30 cellular contexts compared by ENCODE assay signal in genomic region chr10:111875760-111876159, GRCh38.
"Had no signal": no experiment of that assay in that cellular context is flagged by ENCODE, and none has a peak within 500 bp of the region (broad histone marks: within the 10 kb centered on the region; RNA-seq: fewer than 3 reads in every experiment).

No MANE protein-coding gene starts in this region.

- H3K4me3 ChIP-seq: coronary artery, dorsolateral prefrontal cortex, left lung, lower lobe of right lung, neural progenitor cell, smooth muscle cell, suprapubic skin, tibial artery had no signal

- H3K27ac Mint-ChIP-seq: activated CD4-positive, alpha-beta memory T cell treated with anti-CD3 and anti-CD28 coated beads for 36 hours; activated CD4-positive, alpha-beta T cell treated with anti-CD3 and anti-CD28 coated beads, Interleukin-2, amount 10 ng/mL, durations not matched to agents 24 days and 14 days; activated naive CD4-positive, alpha-beta T cell treated with anti-CD3 and anti-CD28 coated beads, Interleukin-2, amount 50 U/mL, for 24 hours; activated naive CD8-positive, alpha-beta T cell treated with anti-CD3 and anti-CD28 coated beads, Interleukin-2, amount 50 U/mL, for 24 hours; immature natural killer cell; natural killer cell; neural progenitor cell; T-helper 1 cell treated with Interleukin-12 subunit alpha and Interleukin-12 subunit beta and Interleukin-4 antibody, amounts not matched to agents 30 μg/mL and 1 μg/mL, for 36 hours had no signal

- H3K4me1 Mint-ChIP-seq: activated CD4-positive, alpha-beta T cell treated with anti-CD3 and anti-CD28 coated beads, Interleukin-2, amount 10 ng/mL, durations not matched to agents 24 days and 14 days; activated naive CD4-positive, alpha-beta T cell treated with anti-CD3 and anti-CD28 coated beads, Interleukin-2, amount 50 U/mL, for 24 hours; activated naive CD8-positive, alpha-beta T cell treated with anti-CD3 and anti-CD28 coated beads, Interleukin-2, amount 50 U/mL, for 24 hours; brain; immature natural killer cell; natural killer cell; neural progenitor cell had no signal

- H3K27me3 ChIP-seq: left lung, neural progenitor cell, suprapubic skin, tibial artery had no signal

- H3K36me3 Mint-ChIP-seq: activated CD4-positive, alpha-beta memory T cell treated with anti-CD3 and anti-CD28 coated beads for 36 hours; activated naive CD4-positive, alpha-beta T cell treated with anti-CD3 and anti-CD28 coated beads, Interleukin-2, amount 50 U/mL, for 24 hours; brain; immature natural killer cell; natural killer cell; neural progenitor cell had no signal

- ATAC-seq: activated naive CD8-positive, alpha-beta T cell treated with anti-CD3 and anti-CD28 coated beads, Interleukin-2, amount 50 U/mL, for 24 hours; left lung; lower lobe of right lung; natural killer cell; sciatic nerve had no signal

- H3K9me3 Mint-ChIP-seq: activated naive CD4-positive, alpha-beta T cell treated with anti-CD3 and anti-CD28 coated beads, Interleukin-2, amount 50 U/mL, for 24 hours had no signal

- H3K9me3 ChIP-seq: lower lobe of right lung, suprapubic skin, tibial artery had no signal

- H3K36me3 ChIP-seq: left lung, lower lobe of right lung, neural progenitor cell, suprapubic skin, tibial artery had no signal

- H3K9ac ChIP-seq: neural progenitor cell had no signal

- H3K4me1 ChIP-seq: left lung, lower lobe of right lung, neural progenitor cell, suprapubic skin, tibial artery had no signal

- DNase-seq: activated CD4-positive, alpha-beta memory T cell treated with anti-CD3 and anti-CD28 coated beads for 36 hours; activated CD4-positive, alpha-beta T cell treated with anti-CD3 and anti-CD28 coated beads, Interleukin-2, amount 10 ng/mL, durations not matched to agents 24 days and 14 days; activated CD4-positive, CD25-positive, alpha-beta regulatory T cell treated with anti-CD3 and anti-CD28 coated beads, Interleukin-2, amount 50 U/mL, for 72 hours; activated CD8-positive, alpha-beta memory T cell treated with anti-CD3 and anti-CD28 coated beads, Interleukin-2, amount 50 U/mL, for 4 hours; activated gamma-delta T cell treated with Interleukin-2 at 50 U/mL for 16 hours; activated naive CD8-positive, alpha-beta T cell treated with anti-CD3 and anti-CD28 coated beads, Interleukin-2, amount 50 U/mL, for 24 hours; activated T-cell treated with anti-CD3 and anti-CD28 coated beads, Interleukin-2, amount 50 U/mL, for 1 hour; amygdala; dorsolateral prefrontal cortex; effector memory CD4-positive, alpha-beta T cell; foreskin fibroblast; head of caudate nucleus; hippocampal formation; immature natural killer cell; left lung; lower lobe of right lung; mesenchymal stem cell; natural killer cell; stimulated activated CD4-positive, alpha-beta T cell treated with anti-CD3 and anti-CD28 coated beads, Interleukin-1b, Interleukin-23, amount 100 ng/mL, for 48 hours; stimulated activated naive CD4-positive, alpha-beta T cell; SW 1271; tibial artery had no signal

- H3K27ac ChIP-seq: coronary artery, dorsolateral prefrontal cortex, left lung, lower lobe of right lung, neural progenitor cell, suprapubic skin, tibial artery had no signal

- H2AFZ ChIP-seq: neural progenitor cell had no signal

- H3K27me3 Mint-ChIP-seq: activated CD4-positive, alpha-beta memory T cell treated with anti-CD3 and anti-CD28 coated beads for 36 hours; activated CD4-positive, alpha-beta T cell treated with anti-CD3 and anti-CD28 coated beads, Interleukin-2, amount 10 ng/mL, durations not matched to agents 24 days and 14 days; activated naive CD8-positive, alpha-beta T cell treated with anti-CD3 and anti-CD28 coated beads, Interleukin-2, amount 50 U/mL, for 24 hours; brain had no signal

- H3K4me3 Mint-ChIP-seq: activated CD4-positive, alpha-beta memory T cell treated with anti-CD3 and anti-CD28 coated beads for 36 hours; activated CD4-positive, alpha-beta T cell treated with anti-CD3 and anti-CD28 coated beads, Interleukin-2, amount 10 ng/mL, durations not matched to agents 24 days and 14 days; activated naive CD4-positive, alpha-beta T cell treated with anti-CD3 and anti-CD28 coated beads, Interleukin-2, amount 50 U/mL, for 24 hours; activated naive CD8-positive, alpha-beta T cell treated with anti-CD3 and anti-CD28 coated beads, Interleukin-2, amount 50 U/mL, for 24 hours; brain; immature natural killer cell; natural killer cell; neural progenitor cell; T-helper 1 cell treated with Interleukin-12 subunit alpha and Interleukin-12 subunit beta and Interleukin-4 antibody, amounts not matched to agents 30 μg/mL and 1 μg/mL, for 36 hours had no signal

- H3K4me2 ChIP-seq: neural progenitor cell, smooth muscle cell had no signal
